ENCODE assay signal across 11 cellular contexts in the genomic region with DNA sequence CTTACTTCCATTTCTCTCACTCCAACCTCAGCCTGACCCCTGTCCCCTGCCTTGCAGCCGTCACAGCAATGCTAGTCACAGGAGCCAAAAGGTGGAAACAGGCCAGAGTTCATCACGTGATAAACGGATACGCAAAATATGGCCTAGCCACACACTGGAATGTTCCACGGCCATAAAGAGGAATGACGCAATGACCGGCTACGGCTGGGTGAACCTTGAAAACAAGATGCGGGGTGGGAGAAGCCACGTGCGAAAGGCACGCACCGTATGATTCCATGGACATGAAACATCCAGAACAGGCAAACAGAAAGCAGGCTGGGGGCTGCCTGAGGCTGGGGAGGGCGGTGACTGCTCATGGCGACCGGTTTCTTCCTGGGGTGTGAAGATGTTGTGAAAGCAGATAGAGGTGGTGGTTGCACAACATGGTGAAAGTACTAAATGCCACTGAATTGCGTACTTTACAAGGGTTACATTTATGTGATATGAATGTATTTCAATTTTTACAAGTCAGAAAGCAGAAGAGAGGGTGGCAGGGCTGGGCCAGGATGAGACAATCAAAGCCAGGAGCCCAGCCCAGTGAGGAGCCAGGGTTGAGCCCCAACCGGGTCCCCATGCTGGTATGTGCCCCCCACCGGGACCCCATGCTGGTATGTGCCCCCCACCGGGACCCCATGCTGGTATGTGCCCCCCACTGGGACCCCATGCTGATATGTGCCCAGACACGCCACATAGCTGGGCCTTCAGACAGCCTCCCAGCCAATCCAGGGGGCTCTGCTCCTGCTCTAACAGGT.
DNase-seq lines count a peak whose midpoint lies in the region; TF ChIP-seq lines count a peak whose summit lies in the region.
"Had no signal": no experiment of that assay in that cellular context is flagged by ENCODE, and none has a peak within 500 bp of the region (broad histone marks: within the 10 kb centered on the region; RNA-seq: fewer than 3 reads in every experiment).

No MANE protein-coding gene starts in this region.

- POLR2A ChIA-PET in RWPE1 (lab: Yijun Ruan, JAX; ENCODE audit: low non-redundant PET) (no interaction called here), SK-N-SH (lab: Yijun Ruan, JAX) (no interaction called here)
- POLR2A ChIA-PET in activated CD4-positive, alpha-beta memory T cell treated with anti-CD3 and anti-CD28 coated beads, Interleukin-2, amount 10 ng/mL, durations not matched to agents 7 days and 5 days (lab: Charles Lee) = no interaction called here

- H4K20me1 ChIP-seq in SK-N-SH (ENCODE audit: insufficient read depth) = peaks cover 30% of the 10 kb centered on the region; the same call in 1 of the 2 replicates

- peak; percentile 38 for DNase-seq in AG10803 (ENCODE audit: low read depth)
- DNase-seq in RWPE1 (ENCODE audit: low spot score) = peak; percentile 77
- peak; percentile 14 for DNase-seq in fibroblast of the aortic adventitia (ENCODE audit: low read depth)
- no peak for DNase-seq in neural crest cell (ENCODE audit: low read depth, low spot score)
- DNase-seq in activated CD4-positive, alpha-beta memory T cell treated with anti-CD3 and anti-CD28 coated beads, Interleukin-2, amount 10 ng/mL, durations not matched to agents 7 days and 5 days = no peak
- no peak for DNase-seq in SK-N-SH
- no peak for DNase-seq in T-helper 2 cell
- DNase-seq in HCEC 1CT = no peak
- DNase-seq: BE2C, NCI-H345 had no signal

- no peaks in the 10 kb centered on the region for H3K27me3 Mint-ChIP-seq in neural crest cell (ENCODE audit: low read depth)
- no peaks in the 10 kb centered on the region for H3K27me3 Mint-ChIP-seq in activated CD4-positive, alpha-beta memory T cell treated with anti-CD3 and anti-CD28 coated beads, Interleukin-2, amount 10 ng/mL, durations not matched to agents 7 days and 5 days

- H3K36me3 Mint-ChIP-seq in neural crest cell (ENCODE audit: low read depth) = peaks cover 5% of the 10 kb centered on the region
- H3K36me3 Mint-ChIP-seq in activated CD4-positive, alpha-beta memory T cell treated with anti-CD3 and anti-CD28 coated beads, Interleukin-2, amount 10 ng/mL, durations not matched to agents 7 days and 5 days (ENCODE audit: low read depth) = no peaks in the 10 kb centered on the region

- H3K9me2 ChIP-seq in SK-N-SH = no peaks in the 10 kb centered on the region

- TF ChIP-seq CTCF in AG10803 (conservative IDR thresholded peaks at IDR 0.05; ENCODE audit: low read length) (no peak), RWPE1 (conservative IDR thresholded peaks at IDR 0.05; ENCODE audit: low read depth) (no peak), fibroblast of the aortic adventitia (IDR thresholded peaks at IDR 0.05; ENCODE audit: insufficient read depth, low read length) (no peak), neural crest cell (conservative IDR thresholded peaks at IDR 0.05) (no peak), SK-N-SH (IDR thresholded peaks at IDR 0.05) (no peak)

- H2AFZ ChIP-seq in SK-N-SH (ENCODE audit: low read depth) = no peak overlapping the region

- peaks cover 44% of the 10 kb centered on the region for H3K4me1 Mint-ChIP-seq in neural crest cell
- no peaks in the 10 kb centered on the region for H3K4me1 Mint-ChIP-seq in activated CD4-positive, alpha-beta memory T cell treated with anti-CD3 and anti-CD28 coated beads, Interleukin-2, amount 10 ng/mL, durations not matched to agents 7 days and 5 days

- H3K36me3 ChIP-seq in SK-N-SH (replicated peaks in 1 of 2; ENCODE audit: control insufficient read depth in 1 of 2, insufficient read depth in 2 of 2, low read length in 1 of 2) = no peaks in the 10 kb centered on the region
- H3K36me3 ChIP-seq: cardiac muscle cell had no signal

- no peaks in the 10 kb centered on the region for H3K9me3 ChIP-seq in SK-N-SH
- H3K9me3 ChIP-seq: BE2C had no signal

- peaks cover 3% of the 10 kb centered on the region for H3F3A ChIP-seq in SK-N-SH (replicated peaks; ENCODE audit: insufficient read depth)

- no peaks in the 10 kb centered on the region for H3K27me3 ChIP-seq in SK-N-SH (ENCODE audit: insufficient read depth)
- H3K27me3 ChIP-seq: BE2C, cardiac muscle cell had no signal

- H3K9me3 Mint-ChIP-seq in neural crest cell = no peaks in the 10 kb centered on the region
- H3K9me3 Mint-ChIP-seq in activated CD4-positive, alpha-beta memory T cell treated with anti-CD3 and anti-CD28 coated beads, Interleukin-2, amount 10 ng/mL, durations not matched to agents 7 days and 5 days = no peaks in the 10 kb centered on the region

- CTCF ChIA-PET in RWPE1 (lab: Yijun Ruan, JAX) (interaction anchor here (0.6 to 0.7 kb wide), 4 partner anchors 24 to 557 kb away, joined by 3 to 4 read pairs (median 4); no protein-coding TSS in a partner anchor), SK-N-SH (lab: Yijun Ruan, JAX) (no interaction called here)
- CTCF ChIA-PET in activated CD4-positive, alpha-beta memory T cell treated with anti-CD3 and anti-CD28 coated beads, Interleukin-2, amount 10 ng/mL, durations not matched to agents 7 days and 5 days (lab: Charles Lee) = no interaction called here

- no peak for TF ChIP-seq RAD21 in SK-N-SH (IDR thresholded peaks at IDR 0.05; ENCODE audit: low read length)

- peaks cover 34% of the 10 kb centered on the region for H3K79me2 ChIP-seq in SK-N-SH (ENCODE audit: insufficient read depth)

- H3K9ac ChIP-seq in SK-N-SH = no peak overlapping the region

- peak overlapping the region; percentile 76 for H3K27ac Mint-ChIP-seq in neural crest cell (ENCODE audit: unreplicated experiment)
- no peak overlapping the region for H3K27ac Mint-ChIP-seq in activated CD4-positive, alpha-beta memory T cell treated with anti-CD3 and anti-CD28 coated beads, Interleukin-2, amount 10 ng/mL, durations not matched to agents 7 days and 5 days

- 96% methylated on average over 21 of the region's 21 CpGs for WGBS in SK-N-SH (ENCODE audit: low lambda C conversion rate)

- H3K4me3 ChIP-seq in AG10803 (ENCODE audit: low read length) = no peak overlapping the region
- no peak overlapping the region for H3K4me3 ChIP-seq in fibroblast of the aortic adventitia (ENCODE audit: low read depth, low read length)
- no peak overlapping the region for H3K4me3 ChIP-seq in SK-N-SH (ENCODE audit: low read depth in 2 of 2, low read length in 1 of 2)
- H3K4me3 ChIP-seq: cardiac muscle cell had no signal

- TF ChIP-seq EP300 in SK-N-SH (IDR thresholded peaks at IDR 0.05; ENCODE audit: borderline replicate concordance in 1 of 2, low read depth in 1 of 2, low read length in 1 of 2) = no peak

- no peak overlapping the region for H3K4me2 ChIP-seq in SK-N-SH

- H3K27ac ChIP-seq in RWPE1 (peak overlapping the region; percentile 80), SK-N-SH (ENCODE audit: low read depth in 2 of 2, low read length in 1 of 2) (no peak overlapping the region)
- H3K27ac ChIP-seq: cardiac muscle cell had no signal

- no peak overlapping the region for H3K4me3 Mint-ChIP-seq in neural crest cell
- no peak overlapping the region for H3K4me3 Mint-ChIP-seq in activated CD4-positive, alpha-beta memory T cell treated with anti-CD3 and anti-CD28 coated beads, Interleukin-2, amount 10 ng/mL, durations not matched to agents 7 days and 5 days

- peaks cover 0 to 11% of the 10 kb centered on the region in 2 experiments; a peak in 1 of 4 replicates for H3K4me1 ChIP-seq in SK-N-SH (ENCODE audit: control insufficient read depth in 1 of 2, insufficient read depth in 2 of 2, low read depth in 1 of 2, low read length in 1 of 2)

TF ChIP-seq in SK-N-SH, 30 proteins besides CTCF, POLR2A, EP300 and RAD21:
- no peak for TF ChIP-seq FOXJ3 (CRISPR knock-in tag; IDR thresholded peaks at IDR 0.05)
- no peak for TF ChIP-seq RFX5 (IDR thresholded peaks at IDR 0.05; ENCODE audit: low read length)
- no peak for TF ChIP-seq FOXM1 (IDR thresholded peaks at IDR 0.05; ENCODE audit: low read depth)
- TF ChIP-seq, protein P1, sequence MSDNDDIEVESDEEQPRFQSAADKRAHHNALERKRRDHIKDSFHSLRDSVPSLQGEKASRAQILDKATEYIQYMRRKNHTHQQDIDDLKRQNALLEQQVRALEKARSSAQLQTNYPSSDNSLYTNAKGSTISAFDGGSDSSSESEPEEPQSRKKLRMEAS (IDR thresholded peaks at IDR 0.05; ENCODE audit: low read depth) = no peak
- no peak for TF ChIP-seq IRF3 (IDR thresholded peaks at IDR 0.05; ENCODE audit: low read depth, low read length)
- TF ChIP-seq YY1 (IDR thresholded peaks at IDR 0.05; ENCODE audit: low read depth) = no peak
- no peak for TF ChIP-seq JUND (IDR thresholded peaks at IDR 0.05)
- no peak for TF ChIP-seq TEAD4 (IDR thresholded peaks at IDR 0.05; ENCODE audit: borderline replicate concordance, insufficient read depth)
- no peak for TF ChIP-seq FOSL2 (IDR thresholded peaks at IDR 0.05; ENCODE audit: borderline replicate concordance, low read depth)
- TF ChIP-seq POLR2AphosphoS5 (IDR thresholded peaks at IDR 0.05; ENCODE audit: low read depth, low read length) = no peak
- no peak for TF ChIP-seq TAF1 (IDR thresholded peaks at IDR 0.05; ENCODE audit: borderline replicate concordance, low read depth, low read length)
- TF ChIP-seq GABPA (IDR thresholded peaks at IDR 0.05; ENCODE audit: low read depth) = no peak
- TF ChIP-seq RXRA (IDR thresholded peaks at IDR 0.05; ENCODE audit: borderline replicate concordance, low read depth) = no peak
- no peak for TF ChIP-seq MXI1 (IDR thresholded peaks at IDR 0.05; ENCODE audit: low read depth, low read length)
- no peak for TF ChIP-seq TCF12 (IDR thresholded peaks at IDR 0.05)
- TF ChIP-seq USF2 (IDR thresholded peaks at IDR 0.05; ENCODE audit: borderline replicate concordance, low read depth, low read length) = no peak
- no peak for TF ChIP-seq RCOR1 (IDR thresholded peaks at IDR 0.05; ENCODE audit: low read length)
- TF ChIP-seq SIN3A (IDR thresholded peaks at IDR 0.05; ENCODE audit: borderline replicate concordance, low read depth, low read length) = no peak

Comparison
In these comparisons a context has a peak if more than half of its experiments do, and no peak if none do; other contexts are left out.
1. DNase-seq: peak in AG10803 (single experiment), RWPE1 (single experiment) and fibroblast of the aortic adventitia (single experiment); none in neural crest cell (single experiment), activated CD4-positive, alpha-beta memory T cell treated with anti-CD3 and anti-CD28 coated beads, Interleukin-2, amount 10 ng/mL, durations not matched to agents 7 days and 5 days (single experiment), SK-N-SH (single experiment), T-helper 2 cell (0 of 5) and HCEC 1CT (single experiment).